Comparison of ENCODE assay signal across 26 cellular contexts in genomic region chr2:119004602-119005001, GRCh38.
DNase-seq lines count a peak whose midpoint lies in the region; ATAC-seq and TF ChIP-seq lines count a peak whose summit lies in the region.
"Had no signal": no experiment of that assay in that cellular context is flagged by ENCODE, and none has a peak within 500 bp of the region (broad histone marks: within the 10 kb centered on the region; RNA-seq: fewer than 3 reads in every experiment).

No MANE protein-coding gene starts in this region.

- TF ChIP-seq CTCF in MCF 10A (IDR thresholded peaks at IDR 0.05; ENCODE audit: unreplicated experiment) (no peak), left lung (IDR thresholded peaks at IDR 0.05) (no peak), upper lobe of right lung (IDR thresholded peaks at IDR 0.05) (no peak)

- CTCF ChIA-PET in MCF 10A (lab: Yijun Ruan, JAX), result interaction anchor here (0.5 to 1.6 kb wide), 4 partner anchors 10 to 638 kb away, joined by 3 to 9 read pairs (median 4); no protein-coding TSS in a partner anchor

- peaks cover 10% of the 10 kb centered on the region for H3K27me3 Mint-ChIP-seq in MCF 10A (ENCODE audit: insufficient read depth, unreplicated experiment)

- no peak overlapping the region for H3K27ac Mint-ChIP-seq in MCF 10A (ENCODE audit: low read depth, unreplicated experiment)
- H3K27ac Mint-ChIP-seq: activated CD4-positive, alpha-beta T cell treated with anti-CD3 and anti-CD28 coated beads for 36 hours; activated naive CD8-positive, alpha-beta T cell had no signal

- H3K27ac ChIP-seq in left lung, result no peak overlapping the region
- no peak overlapping the region for H3K27ac ChIP-seq in upper lobe of right lung
- H3K27ac ChIP-seq: BLaER1, parathyroid adenoma, suprapubic skin, VCaP had no signal

- H3K9me3 ChIP-seq in left lung (peaks cover 0 to 16% of the 10 kb centered on the region in 2 donors), upper lobe of right lung (no peaks in the 10 kb centered on the region)
- H3K9me3 ChIP-seq: suprapubic skin had no signal

- H3K4me1 ChIP-seq in left lung (no peaks in the 10 kb centered on the region), upper lobe of right lung (no peaks in the 10 kb centered on the region)
- H3K4me1 ChIP-seq: BLaER1, parathyroid adenoma, suprapubic skin had no signal

- POLR2A ChIA-PET in MCF 10A (lab: Yijun Ruan, JAX), result no interaction called here

- no peaks in the 10 kb centered on the region for H3K4me1 Mint-ChIP-seq in MCF 10A (ENCODE audit: insufficient read depth, unreplicated experiment)
- H3K4me1 Mint-ChIP-seq: activated CD4-positive, alpha-beta T cell treated with anti-CD3 and anti-CD28 coated beads for 36 hours had no signal

- ATAC-seq in left lung, result peak; percentile 81
- ATAC-seq in upper lobe of right lung, result peak; percentile 62
- ATAC-seq in GM19328 (IDR thresholded peaks at IDR 0.05; ENCODE audit: unreplicated experiment), result no peak
- ATAC-seq: activated CD4-positive, alpha-beta T cell treated with anti-CD3 and anti-CD28 coated beads for 36 hours; left colon; Panc1 had no signal

- H3K4me3 ChIP-seq in left lung (no peak overlapping the region), upper lobe of right lung (no peak overlapping the region), H7 (ENCODE audit: insufficient read depth, low read depth, low read length) (no peak overlapping the region)
- H3K4me3 ChIP-seq: BLaER1, GM12878, suprapubic skin had no signal

- H3K36me3 ChIP-seq in left lung (no peaks in the 10 kb centered on the region), upper lobe of right lung (no peaks in the 10 kb centered on the region), H7 (replicated peaks; ENCODE audit: control insufficient read depth, insufficient read depth, low read length) (no peaks in the 10 kb centered on the region)
- H3K36me3 ChIP-seq: BLaER1, suprapubic skin had no signal

- intact Hi-C loops in MCF 10A (cut with micrococcal nuclease), result loop anchor here (10.0 kb wide), 1 partner anchor 90 kb away; no protein-coding TSS in a partner anchor
- intact Hi-C loops in left lung (cut with DNase I), result no loop called here
- intact Hi-C loops in upper lobe of right lung (cut with DNase I), result no loop called here

- H3K36me3 Mint-ChIP-seq in MCF 10A (ENCODE audit: insufficient read depth, unreplicated experiment), result no peaks in the 10 kb centered on the region

- DNase-seq in NCI-H226, result peak; percentile 77
- DNase-seq in MCF 10A (ENCODE audit: unreplicated experiment), result peak; percentile 91
- DNase-seq in left lung, result peak in 1 of 2 donors; percentile 50
- no peak for DNase-seq in upper lobe of right lung
- DNase-seq in H7, result no peak
- DNase-seq in C1 segment of cervical spinal cord (lab: John Stamatoyannopoulos, UW), result no peak
- DNase-seq: activated CD4-positive, alpha-beta T cell treated with anti-CD3 and anti-CD28 coated beads for 36 hours; activated CD8-positive, alpha-beta memory T cell treated with anti-CD3 and anti-CD28 coated beads for 24 hours; activated effector memory CD4-positive, alpha-beta T cell treated with Interleukin-2 at 50 U/mL for 16 hours; GOT3; hypothalamus; KG1; left colon; NCI-H524; SHP77; small intestine; stimulated activated naive CD4-positive, alpha-beta T cell treated with Interleukin-2 at 50 U/mL for 16 hours; T-helper 9 cell had no signal

- H3K9me3 Mint-ChIP-seq in MCF 10A (ENCODE audit: unreplicated experiment), result peaks cover 8% of the 10 kb centered on the region

- BruUV-seq in MCF 10A (replicated peaks; lab: Mats Ljungman, UMichigan), result no TSS peak

- H3K4me3 Mint-ChIP-seq in MCF 10A (ENCODE audit: unreplicated experiment), result no peak overlapping the region
- H3K4me3 Mint-ChIP-seq: activated CD4-positive, alpha-beta T cell treated with anti-CD3 and anti-CD28 coated beads for 36 hours; activated naive CD8-positive, alpha-beta T cell had no signal

- peaks cover 0 to 11% of the 10 kb centered on the region in 2 donors for H3K27me3 ChIP-seq in left lung
- no peaks in the 10 kb centered on the region for H3K27me3 ChIP-seq in upper lobe of right lung
- H3K27me3 ChIP-seq in H7 (ENCODE audit: control insufficient read depth, insufficient read depth, low read length), result no peaks in the 10 kb centered on the region
- H3K27me3 ChIP-seq: BLaER1 had no signal

Comparison
In these comparisons a context has a peak if more than half of its experiments do, and no peak if none do; other contexts are left out.
1. DNase-seq: peak in NCI-H226 (single experiment) and MCF 10A (single experiment); none in upper lobe of right lung (single experiment), H7 (single experiment) and C1 segment of cervical spinal cord (0 of 14).